8 cellular contexts compared by ENCODE assay signal in genomic region chr12:66129934-66130266, GRCh38. TPM values are rescaled to one million over a fixed set of nuclear protein-coding genes. Genes with fewer than 3 reads are reported as not detected.
A peak's percentile ranks its signal among the peaks of the same experiment; 100 is the strongest.
DNase-seq lines count a peak whose midpoint lies in the region; ATAC-seq, FAIRE-seq and TF ChIP-seq lines count a peak whose summit lies in the region.

No MANE protein-coding gene starts in this region.

- peaks cover 57% of the 10 kb centered on the region for H3K36me3 Mint-ChIP-seq in activated CD4-positive, alpha-beta T cell treated with anti-CD3 and anti-CD28 coated beads, Interleukin-2, amount 10 ng/mL, durations not matched to agents 7 days and 5 days (ENCODE audit: low read depth)
- peaks cover 12% of the 10 kb centered on the region for H3K36me3 Mint-ChIP-seq in progenitor cell of endocrine pancreas (ENCODE audit: insufficient read depth)

- no peak for TF ChIP-seq POLR2A in H54 (IDR thresholded peaks at IDR 0.05; ENCODE audit: low read depth, low read length)

- H3K27ac ChIP-seq in SK-N-MC = 0 out of 2 replicates have a peak overlapping the region, but pooled peaks have one; percentile 21

- H3K27me3 Mint-ChIP-seq in activated CD4-positive, alpha-beta T cell treated with anti-CD3 and anti-CD28 coated beads, Interleukin-2, amount 10 ng/mL, durations not matched to agents 7 days and 5 days = no peaks in the 10 kb centered on the region
- H3K27me3 Mint-ChIP-seq in progenitor cell of endocrine pancreas = no peaks in the 10 kb centered on the region

- H3K4me1 Mint-ChIP-seq in activated CD4-positive, alpha-beta T cell treated with anti-CD3 and anti-CD28 coated beads, Interleukin-2, amount 10 ng/mL, durations not matched to agents 7 days and 5 days = peaks cover 62% of the 10 kb centered on the region
- H3K4me1 Mint-ChIP-seq in progenitor cell of endocrine pancreas (ENCODE audit: low read depth) = peaks cover 13% of the 10 kb centered on the region

- CTCF ChIA-PET in activated CD4-positive, alpha-beta T cell treated with anti-CD3 and anti-CD28 coated beads, Interleukin-2, amount 10 ng/mL, durations not matched to agents 7 days and 5 days (lab: Charles Lee) = interaction anchor here (2.5 kb wide), 1 partner anchor 29 kb away, joined by 10 read pairs; no protein-coding TSS in a partner anchor

- peaks cover 37% of the 10 kb centered on the region for H3K36me3 ChIP-seq in SK-N-MC (ENCODE audit: insufficient read depth, low read length)

- peak overlapping the region; percentile 97 for H3K9ac ChIP-seq in SK-N-MC (ENCODE audit: insufficient read length)

- H3K9me3 ChIP-seq in SK-N-MC (ENCODE audit: low read depth, low read length) = no peaks in the 10 kb centered on the region

- no peak for FAIRE-seq in H54 (lab: Jason Lieb, UNC)

- ATAC-seq in GM21786 (IDR thresholded peaks at IDR 0.05; ENCODE audit: unreplicated experiment) = no peak

- peak; percentile 8 for DNase-seq in activated CD4-positive, alpha-beta T cell treated with anti-CD3 and anti-CD28 coated beads, Interleukin-2, amount 10 ng/mL, durations not matched to agents 7 days and 5 days
- no peak for DNase-seq in activated CD4-positive, alpha-beta T cell treated with anti-CD3 and anti-CD28 coated beads for 1 hour
- DNase-seq in SK-N-MC (ENCODE audit: low read depth, low spot score) = no peak
- no peak for DNase-seq in fibroblast of mammary gland (ENCODE audit: low read depth)
- no peak for DNase-seq in progenitor cell of endocrine pancreas (ENCODE audit: low spot score, unreplicated experiment)
- no peak for DNase-seq in H54 (ENCODE audit: insufficient read length, low spot score)
- DNase-seq in DMS79 treated with DMSO at 0.1 percent for 48 hours (lab: John Stamatoyannopoulos, UW) = no peak

- peak overlapping the region; percentile 94 for H3K4me3 Mint-ChIP-seq in activated CD4-positive, alpha-beta T cell treated with anti-CD3 and anti-CD28 coated beads, Interleukin-2, amount 10 ng/mL, durations not matched to agents 7 days and 5 days
- peak overlapping the region; percentile 90 for H3K4me3 Mint-ChIP-seq in progenitor cell of endocrine pancreas (ENCODE audit: low read depth)

- H3K9me3 Mint-ChIP-seq in activated CD4-positive, alpha-beta T cell treated with anti-CD3 and anti-CD28 coated beads, Interleukin-2, amount 10 ng/mL, durations not matched to agents 7 days and 5 days = no peaks in the 10 kb centered on the region
- no peaks in the 10 kb centered on the region for H3K9me3 Mint-ChIP-seq in progenitor cell of endocrine pancreas (ENCODE audit: low read depth)

- POLR2A ChIA-PET in activated CD4-positive, alpha-beta T cell treated with anti-CD3 and anti-CD28 coated beads, Interleukin-2, amount 10 ng/mL, durations not matched to agents 7 days and 5 days (lab: Charles Lee) = no interaction called here

- peak overlapping the region; percentile 98 for H3K27ac Mint-ChIP-seq in activated CD4-positive, alpha-beta T cell treated with anti-CD3 and anti-CD28 coated beads, Interleukin-2, amount 10 ng/mL, durations not matched to agents 7 days and 5 days
- peak overlapping the region; percentile 98 for H3K27ac Mint-ChIP-seq in progenitor cell of endocrine pancreas

- TF ChIP-seq CTCF in fibroblast of mammary gland (conservative IDR thresholded peaks at IDR 0.05; ENCODE audit: control insufficient read depth, insufficient read depth, low read depth, low read length) (no peak), progenitor cell of endocrine pancreas (IDR thresholded peaks at IDR 0.05; ENCODE audit: unreplicated experiment) (no peak)

- peak overlapping the region; percentile 100 for H3K4me3 ChIP-seq in SK-N-MC
- H3K4me3 ChIP-seq in fibroblast of mammary gland (ENCODE audit: control insufficient read depth, low read depth, low read length) = peak overlapping the region; percentile 100

RNA-seq across cellular contexts. Expression of gene LLPH, which starts 0.7 kb away (rescaled TPM):
- total RNA-seq in activated CD4-positive, alpha-beta T cell treated with anti-CD3 and anti-CD28 coated beads, Interleukin-2, amount 10 ng/mL, durations not matched to agents 7 days and 5 days = 10 to 100 TPM; 33.3 to 38.6 TPM
- 20.8 and 22.4 TPM in 2 replicates for total RNA-seq in progenitor cell of endocrine pancreas

RNA-seq across cellular contexts. Expression of gene TMBIM4, which starts 39.9 kb away (rescaled TPM):
- total RNA-seq in activated CD4-positive, alpha-beta T cell treated with anti-CD3 and anti-CD28 coated beads, Interleukin-2, amount 10 ng/mL, durations not matched to agents 7 days and 5 days = 10 to 100 TPM; 65.7 to 83.5 TPM
- 28.7 and 30.9 TPM in 2 replicates for total RNA-seq in progenitor cell of endocrine pancreas

RNA-seq across cellular contexts. Expression of gene IRAK3, which starts 59.1 kb away (rescaled TPM):
- total RNA-seq in activated CD4-positive, alpha-beta T cell treated with anti-CD3 and anti-CD28 coated beads, Interleukin-2, amount 10 ng/mL, durations not matched to agents 7 days and 5 days = under 1 TPM; 0.77 to 0.89 TPM
- 0.02 TPM in 1 of 2 replicates, not detected in the other for total RNA-seq in progenitor cell of endocrine pancreas
